ENCODE assay signal across 9 cellular contexts in genomic region chr12:57461326-57461903, GRCh38. TPM values are rescaled to one million over a fixed set of nuclear protein-coding genes. Genes with fewer than 3 reads are reported as not detected.
DNase-seq lines count a peak whose midpoint lies in the region; ATAC-seq, FAIRE-seq and TF ChIP-seq lines count a peak whose summit lies in the region.
"Had no signal": no experiment of that assay in that cellular context is flagged by ENCODE, and none has a peak within 500 bp of the region (broad histone marks: within the 10 kb centered on the region; RNA-seq: fewer than 3 reads in every experiment).

No MANE protein-coding gene starts in this region.

- peaks cover 28% of the 10 kb centered on the region for H3K36me3 Mint-ChIP-seq in GM23338 (ENCODE audit: low read depth)
- peaks cover 3% of the 10 kb centered on the region for H3K36me3 Mint-ChIP-seq in T-helper 2 cell treated with Interferon-gamma antibody and Interleukin-4, amounts not matched to agents 5 μg/mL and 100 μg/mL, for 36 hours (ENCODE audit: low read depth)
- peaks cover 4% of the 10 kb centered on the region for H3K36me3 Mint-ChIP-seq in endothelial cell (ENCODE audit: low read depth, unreplicated experiment)

- H3K27me3 Mint-ChIP-seq in GM23338 (ENCODE audit: insufficient read depth, low read depth, poor library complexity) (peaks cover 36% of the 10 kb centered on the region), endothelial cell (ENCODE audit: unreplicated experiment) (peaks cover 31% of the 10 kb centered on the region)
- H3K27me3 Mint-ChIP-seq in T-helper 2 cell treated with Interferon-gamma antibody and Interleukin-4, amounts not matched to agents 5 μg/mL and 100 μg/mL, for 36 hours (ENCODE audit: low read depth): peaks cover 16% of the 10 kb centered on the region

- no peaks in the 10 kb centered on the region; the same call in 2 of the 3 replicates for H3K9me3 Mint-ChIP-seq in GM23338
- H3K9me3 Mint-ChIP-seq in T-helper 2 cell treated with Interferon-gamma antibody and Interleukin-4, amounts not matched to agents 5 μg/mL and 100 μg/mL, for 36 hours: no peaks in the 10 kb centered on the region
- H3K9me3 Mint-ChIP-seq in endothelial cell (ENCODE audit: unreplicated experiment): no peaks in the 10 kb centered on the region

- peak overlapping the region; percentile 85 for H3K27ac ChIP-seq in AG04450 (ENCODE audit: low read depth, low read length)
- H3K27ac ChIP-seq in GM23338 (ENCODE audit: low read depth): peak overlapping the region; percentile 100

- no peak for FAIRE-seq in D721Med (lab: Jason Lieb, UNC)

- POLR2A ChIA-PET in AG04450 (lab: Yijun Ruan, JAX): no interaction called here

- H3F3A ChIP-seq in GM23338 (replicated peaks; ENCODE audit: low read depth): peaks cover 25% of the 10 kb centered on the region

- no peaks in the 10 kb centered on the region for H3K9me2 ChIP-seq in GM23338 (ENCODE audit: insufficient read depth)

- intact Hi-C loops in mucosa of descending colon (cut with DNase I, micrococcal nuclease): no loop called here

- H3K4me1 ChIP-seq in GM23338 (ENCODE audit: insufficient read depth): peaks cover 28% of the 10 kb centered on the region
- H3K4me1 ChIP-seq in mucosa of descending colon (ENCODE audit: low read depth): peaks cover 27% of the 10 kb centered on the region

- no peaks in the 10 kb centered on the region for H3K36me3 ChIP-seq in GM23338 (ENCODE audit: insufficient read depth)
- H3K36me3 ChIP-seq in mucosa of descending colon (ENCODE audit: low read depth): no peaks in the 10 kb centered on the region

- H3K27me3 ChIP-seq in AG04450 (ENCODE audit: control insufficient read depth, insufficient read depth, low read length): no peaks in the 10 kb centered on the region
- no peaks in the 10 kb centered on the region for H3K27me3 ChIP-seq in GM23338 (ENCODE audit: insufficient read depth)

- no peak for TF ChIP-seq CTCF in AG04450 (IDR thresholded peaks at IDR 0.05; ENCODE audit: low read depth, low read length)
- TF ChIP-seq CTCF in GM23338 (conservative IDR thresholded peaks at IDR 0.05; ENCODE audit: low read depth in 2 of 2): no peak
- no peak for TF ChIP-seq CTCF in endothelial cell (IDR thresholded peaks at IDR 0.05; ENCODE audit: unreplicated experiment)
- TF ChIP-seq CTCF in mucosa of descending colon (IDR thresholded peaks at IDR 0.05): no peak
- no peak for TF ChIP-seq CTCF in D721Med (IDR thresholded peaks at IDR 0.05; ENCODE audit: insufficient read depth, missing control alignments)

- H4K20me1 ChIP-seq in GM23338 (replicated peaks; ENCODE audit: insufficient read depth): no peaks in the 10 kb centered on the region; the same call in 1 of the 2 replicates

- H3K9me3 ChIP-seq in AG04450 (ENCODE audit: control insufficient read depth, insufficient read depth, low read length): no peaks in the 10 kb centered on the region
- H3K9me3 ChIP-seq in mucosa of descending colon: no peaks in the 10 kb centered on the region

- peak overlapping the region; percentile 100 for H3K4me2 ChIP-seq in GM23338

- ATAC-seq in GM23338 (peak; percentile 37), mucosa of descending colon (peak; percentile 13)

- H3K79me2 ChIP-seq in GM23338 (replicated peaks; ENCODE audit: insufficient read depth): peaks cover 23% of the 10 kb centered on the region

- H2AFZ ChIP-seq in GM23338: peak overlapping the region; percentile 76; the same call in 1 of the 2 replicates

- H3K4me3 Mint-ChIP-seq in GM23338: peak overlapping the region; percentile 82
- H3K4me3 Mint-ChIP-seq in T-helper 2 cell treated with Interferon-gamma antibody and Interleukin-4, amounts not matched to agents 5 μg/mL and 100 μg/mL, for 36 hours: peak overlapping the region; percentile 88
- peak overlapping the region; percentile 94 for H3K4me3 Mint-ChIP-seq in endothelial cell (ENCODE audit: unreplicated experiment)

- peaks cover 38% of the 10 kb centered on the region for H3K4me1 Mint-ChIP-seq in GM23338
- H3K4me1 Mint-ChIP-seq in T-helper 2 cell treated with Interferon-gamma antibody and Interleukin-4, amounts not matched to agents 5 μg/mL and 100 μg/mL, for 36 hours (ENCODE audit: low read depth): peaks cover 35% of the 10 kb centered on the region
- H3K4me1 Mint-ChIP-seq in endothelial cell (ENCODE audit: unreplicated experiment): peaks cover 28% of the 10 kb centered on the region

- DNase-seq in AG04450 (ENCODE audit: low read depth, low spot score) (no peak), GM23338 (ENCODE audit: low spot score) (peak; percentile 95), endothelial cell (ENCODE audit: low spot score) (peak; percentile 50), mucosa of descending colon (peak; percentile 67 to 81 (median 76)), ureter (ENCODE audit: low spot score) (peak; percentile 73), DMS153 (lab: John Stamatoyannopoulos, UW) (no peak), D721Med (ENCODE audit: insufficient read length, low spot score) (no peak)
- peak; percentile 19 for DNase-seq in T-helper 2 cell treated with Interferon-gamma antibody and Interleukin-4, amounts not matched to agents 5 μg/mL and 100 μg/mL, for 36 hours (ENCODE audit: low spot score)

- peak overlapping the region; percentile 99 for H3K27ac Mint-ChIP-seq in GM23338
- no peak overlapping the region for H3K27ac Mint-ChIP-seq in T-helper 2 cell treated with Interferon-gamma antibody and Interleukin-4, amounts not matched to agents 5 μg/mL and 100 μg/mL, for 36 hours
- no peak overlapping the region for H3K27ac Mint-ChIP-seq in endothelial cell (ENCODE audit: unreplicated experiment)

- H3K4me3 ChIP-seq in AG04450 (ENCODE audit: low read depth, low read length) (peak overlapping the region; percentile 88), GM23338 (peak overlapping the region; percentile 97), mucosa of descending colon (peak overlapping the region; percentile 5)

- CTCF ChIA-PET in AG04450 (lab: Charles Lee): interaction anchor here (1.1 to 2.4 kb wide), 5 partner anchors 9 to 210 kb away, joined by 3 to 14 read pairs (median 9); partner anchors contain the start of gene STAC3

RNA-seq across cellular contexts. Expression of gene GLI1, which starts 1.8 kb away (rescaled TPM):
- polyA plus RNA-seq in AG04450 (2011; rRNA removed) (8.3 and 9.7 TPM in 2 replicates), GM23338 (2016; fragmentation: Nextera tagmentation; extraction: Ambion mirVana) (4.8 and 5.6 TPM in 2 replicates)
- 16.6 and 16.9 TPM in 2 replicates for polyA minus RNA-seq in AG04450 (2011; rRNA and poly(A)+ RNA removed)
- 16.1 and 18.1 TPM in 2 replicates for total RNA-seq in GM23338 (2014; rRNA removed; shearing (Covaris generic))
- total RNA-seq in endothelial cell (ENCODE audit: unreplicated experiment) (0.77 TPM), mucosa of descending colon (1 to 10 TPM in 2 of 3 donors, under 1 TPM in 1; 0.46 to 2.0 (median 1.9) TPM), ureter (4.2 TPM)
- total RNA-seq: lung microvascular endothelial cell had no signal

RNA-seq across cellular contexts. Expression of gene INHBE, which starts 6.3 kb away (rescaled TPM):
- polyA plus RNA-seq in AG04450 (2011; rRNA removed) (10.8 TPM in 2 replicates), GM23338 (2016; fragmentation: Nextera tagmentation; extraction: Ambion mirVana) (5.6 and 7.4 TPM in 2 replicates)
- polyA minus RNA-seq in AG04450 (2011; rRNA and poly(A)+ RNA removed): 8.3 and 9.8 TPM in 2 replicates
- 19.4 and 29.0 TPM in 2 replicates for total RNA-seq in GM23338 (2014; rRNA removed; shearing (Covaris generic))
- total RNA-seq in endothelial cell (ENCODE audit: unreplicated experiment) (not detected), mucosa of descending colon (not detected), ureter (0.23 TPM)
- total RNA-seq: lung microvascular endothelial cell had no signal

RNA-seq across cellular contexts. Expression of gene ARHGAP9, which starts 18.3 kb away (rescaled TPM):
- 1.2 TPM in 2 replicates for polyA plus RNA-seq in AG04450 (2011; rRNA removed)
- polyA minus RNA-seq in AG04450 (2011; rRNA and poly(A)+ RNA removed): 0.39 and 1.2 TPM in 2 replicates
- total RNA-seq in GM23338 (2014; rRNA removed; shearing (Covaris generic)): 4.6 and 7.1 TPM in 2 replicates
- polyA plus RNA-seq in GM23338 (2016; fragmentation: Nextera tagmentation; extraction: Ambion mirVana): 4.5 and 4.9 TPM in 2 replicates
- 65.4 TPM for total RNA-seq in endothelial cell (ENCODE audit: unreplicated experiment)
- total RNA-seq in mucosa of descending colon: 10 to 100 TPM in 2 of 3 donors, 1 to 10 TPM in 1; 8.8 to 18.5 (median 15.0) TPM
- 10.0 TPM for total RNA-seq in ureter
- total RNA-seq: lung microvascular endothelial cell had no signal

RNA-seq across cellular contexts. Expression of gene MARS1, which starts 26.5 kb away (rescaled TPM):
- 236 and 252 TPM in 2 replicates for polyA plus RNA-seq in AG04450 (2011; rRNA removed)
- polyA minus RNA-seq in AG04450 (2011; rRNA and poly(A)+ RNA removed): 230 and 259 TPM in 2 replicates
- 247 and 266 TPM in 2 replicates for total RNA-seq in GM23338 (2014; rRNA removed; shearing (Covaris generic))
- polyA plus RNA-seq in GM23338 (2016; fragmentation: Nextera tagmentation; extraction: Ambion mirVana): 351 and 389 TPM in 2 replicates
- 183 TPM for total RNA-seq in endothelial cell (ENCODE audit: unreplicated experiment)
- total RNA-seq in mucosa of descending colon: 100 to 1,000 TPM in 1 of 3 donors, 10 to 100 TPM in 2; 63.7 to 117 (median 94.7) TPM
- 327 TPM for total RNA-seq in ureter

RNA-seq across cellular contexts. Expression of gene INHBC, which starts 26.8 kb away (rescaled TPM):
- polyA plus RNA-seq in AG04450 (2011; rRNA removed) (not detected in 2 replicates), GM23338 (2016; fragmentation: Nextera tagmentation; extraction: Ambion mirVana) (0.53 TPM in 1 of 2 replicates, not detected in the other)
- polyA minus RNA-seq in AG04450 (2011; rRNA and poly(A)+ RNA removed): 0.17 TPM in 1 of 2 replicates, not detected in the other
- total RNA-seq in GM23338 (2014; rRNA removed; shearing (Covaris generic)): not detected in 2 replicates
- total RNA-seq in endothelial cell (ENCODE audit: unreplicated experiment) (not detected), mucosa of descending colon (not detected), ureter (not detected)
- total RNA-seq: lung microvascular endothelial cell had no signal

Comparison
In these comparisons a context has a peak if more than half of its experiments do, and no peak if none do; other contexts are left out.
1. DNase-seq: peak in GM23338 (single experiment), T-helper 2 cell treated with Interferon-gamma antibody and Interleukin-4, amounts not matched to agents 5 μg/mL and 100 μg/mL, for 36 hours (single experiment), endothelial cell (single experiment), mucosa of descending colon (3 of 3) and ureter (single experiment); none in AG04450 (single experiment), DMS153 (single experiment) and D721Med (single experiment).
2. H3K4me3 ChIP-seq: peak in every context shown above with its lines; median percentile 97 in GM23338; 88 in AG04450; 5 in mucosa of descending colon.
3. RNA of gene INHBE, which starts 6.3 kb away (total RNA-seq): 19.4 to 29.0 TPM in GM23338; 0.23 TPM in ureter (single experiment), not detected in endothelial cell (single experiment) and not detected in mucosa of descending colon; every median in the first group is over 10 times any median in the second.
4. Peak in every context shown above with its lines, with median percentiles within 50 percentile points of each other: H3K4me3 Mint-ChIP-seq.